28 cellular contexts compared by ENCODE assay signal in genomic region chr7:27220440-27220955, GRCh38. TPM values are rescaled to one million over a fixed set of nuclear protein-coding genes. Genes with fewer than 3 reads are reported as not detected.
DNase-seq lines count a peak whose midpoint lies in the region; ATAC-seq, FAIRE-seq and TF ChIP-seq lines count a peak whose summit lies in the region.
"Had no signal": no experiment of that assay in that cellular context is flagged by ENCODE, and none has a peak within 500 bp of the region (broad histone marks: within the 10 kb centered on the region; RNA-seq: fewer than 3 reads in every experiment).

No MANE protein-coding gene starts in this region.

- FAIRE-seq in H1 (lab: Jason Lieb, UNC) = no peak
- FAIRE-seq: keratinocyte had no signal

- intact Hi-C loops in cardiac septum (cut with DNase I) (no loop called here), Right ventricle myocardium superior (cut with DNase I) (no loop called here)

- H2BK120ac ChIP-seq in H1 (replicated peaks; ENCODE audit: low read depth, low read length) (no peak overlapping the region), mesendoderm (ENCODE audit: low read depth, low read length) (no peak overlapping the region)

- no peaks in the 10 kb centered on the region for H3K36me3 Mint-ChIP-seq in stimulated activated memory B cell treated with anti-CD40 and anti-IgM and Interleukin-4, amounts not matched to agents 10 μg/mL and 1 μg/mL and 100 μg/mL, for 72 hours
- H3K36me3 Mint-ChIP-seq: CD8-positive, alpha-beta memory T cell had no signal

- no peak overlapping the region for H3K4me3 Mint-ChIP-seq in stimulated activated memory B cell treated with anti-CD40 and anti-IgM and Interleukin-4, amounts not matched to agents 10 μg/mL and 1 μg/mL and 100 μg/mL, for 72 hours
- H3K4me3 Mint-ChIP-seq: activated CD8-positive, alpha-beta T cell treated with anti-CD3 and anti-CD28 coated beads, Interleukin-2, amount 10 ng/mL, durations not matched to agents 7 days and 5 days had no signal

- 28% methylated on average over 32 of the region's 45 CpGs; no CpG with 5 or more reads in 1 of the 2 experiments for WGBS in H1 (ENCODE audit: extremely low coverage in 1 of 2, insufficient coverage in 1 of 2, insufficient read length in 1 of 2, insufficient replicate concordance in 2 of 2, low coverage in 1 of 2, low lambda C conversion rate in 2 of 2, missing lambda C conversion rate in 1 of 2), 2 experiments
- no CpG with 5 or more reads among the region's 45 CpGs for WGBS in mesendoderm (ENCODE audit: extremely low coverage, insufficient coverage, low lambda C conversion rate)

- H3K9me3 ChIP-seq in H1 (ENCODE audit: insufficient read depth in 2 of 2, low read depth in 1 of 2, low read length in 1 of 2) = no peaks in the 10 kb centered on the region
- H3K9me3 ChIP-seq: MG63, sigmoid colon had no signal

- H3K4ac ChIP-seq in H1 (replicated peaks; ENCODE audit: insufficient read length, low read depth, low read length) (no peak overlapping the region), mesendoderm (ENCODE audit: low read depth, low read length) (no peak overlapping the region)

- peaks cover 3% of the 10 kb centered on the region; the same call in 1 of the 2 replicates for H3K23me2 ChIP-seq in H1 (ENCODE audit: low read depth, low read length)

- peaks cover 5 to 11% (median 6%) of the 10 kb centered on the region in 4 experiments for H3K4me1 ChIP-seq in H1 (replicated peaks in 1 of 4; ENCODE audit: control insufficient read depth in 3 of 4, insufficient read depth in 4 of 4, low read length in 3 of 4)
- no peaks in the 10 kb centered on the region for H3K4me1 ChIP-seq in mesendoderm (ENCODE audit: control insufficient read depth, low read depth, low read length)
- H3K4me1 ChIP-seq: parathyroid adenoma had no signal

- no peak for TF ChIP-seq POLR2A in H1 (IDR thresholded peaks at IDR 0.05; ENCODE audit: control extremely low read depth in 1 of 2, low read depth in 2 of 2, low read length in 2 of 2)

- no peak overlapping the region for H2BK12ac ChIP-seq in H1 (ENCODE audit: low read depth, low read length)

- peaks cover 97% of the 10 kb centered on the region for H3K27me3 Mint-ChIP-seq in stimulated activated memory B cell treated with anti-CD40 and anti-IgM and Interleukin-4, amounts not matched to agents 10 μg/mL and 1 μg/mL and 100 μg/mL, for 72 hours

- no peak overlapping the region for H4K91ac ChIP-seq in H1 (replicated peaks; ENCODE audit: insufficient read length, low read length)

- CTCF ChIA-PET in H1 (lab: Charles Lee; ENCODE audit: partially characterized antibody) = interaction anchor here (1.0 to 2.2 kb wide), 2 partner anchors 10 to 34 kb away, joined by 3 to 9 read pairs; no protein-coding TSS in a partner anchor

- no peak for TF ChIP-seq RAD21 in H1 (IDR thresholded peaks at IDR 0.05 in 1 of 2, conservative IDR thresholded peaks at IDR 0.05 in 1 of 2; ENCODE audit: low read depth in 2 of 2, low read length in 2 of 2)

- no peak overlapping the region for H2AFZ ChIP-seq in H1 (ENCODE audit: low read length)
- H2AFZ ChIP-seq: hepatocyte, parathyroid adenoma had no signal

- H3K4me1 Mint-ChIP-seq in stimulated activated memory B cell treated with anti-CD40 and anti-IgM and Interleukin-4, amounts not matched to agents 10 μg/mL and 1 μg/mL and 100 μg/mL, for 72 hours = peaks cover 18% of the 10 kb centered on the region

- DNase-seq in cardiac septum (ENCODE audit: low spot score) = peak; percentile 46
- no peak for DNase-seq in Right ventricle myocardium superior
- no peak for DNase-seq in H1 (ENCODE audit: low read depth in 1 of 2, low spot score in 2 of 2)
- DNase-seq in mesendoderm = no peak
- no peak for DNase-seq in iPS-NIHi11 (ENCODE audit: low spot score)
- DNase-seq: 8988T; activated CD4-positive, CD25-positive, alpha-beta regulatory T cell; activated CD8-positive, alpha-beta T cell treated with anti-CD3 and anti-CD28 coated beads, Interleukin-2, amount 10 ng/mL, durations not matched to agents 7 days and 5 days; brain microvascular endothelial cell; CD8-positive, alpha-beta memory T cell; effector CD8-positive, alpha-beta T cell; foreskin melanocyte; KBM-7; MG63; NCI-H1417 treated with DMSO at 0.1 percent for 48 hours; NCI-H2081 treated with DMSO at 0.1 percent for 48 hours; NCI-H345; NCI-H82; sigmoid colon; stimulated activated CD4-positive, alpha-beta T cell treated with anti-CD3 and anti-CD28 coated beads, Interleukin-15, amount 100 ng/mL, for 24 hours; T1000 had no signal

- no peaks in the 10 kb centered on the region for H3K9me3 Mint-ChIP-seq in stimulated activated memory B cell treated with anti-CD40 and anti-IgM and Interleukin-4, amounts not matched to agents 10 μg/mL and 1 μg/mL and 100 μg/mL, for 72 hours
- H3K9me3 Mint-ChIP-seq: CD8-positive, alpha-beta memory T cell had no signal

- H4K8ac ChIP-seq in H1 (ENCODE audit: extremely low read depth, insufficient read depth, low read length) (no peak overlapping the region), mesendoderm (ENCODE audit: low read depth, low read length) (no peak overlapping the region)

- no peaks in the 10 kb centered on the region; a peak in 1 of 8 replicates for H3K36me3 ChIP-seq in H1 (ENCODE audit: control insufficient read depth in 2 of 4, insufficient read depth in 4 of 4, low read length in 3 of 4)
- H3K36me3 ChIP-seq in mesendoderm (ENCODE audit: control insufficient read depth, insufficient read depth, low read length) = no peaks in the 10 kb centered on the region
- H3K36me3 ChIP-seq: brain microvascular endothelial cell, MG63, sigmoid colon had no signal

- H3K18ac ChIP-seq in H1 (ENCODE audit: extremely low read depth, low read length) (no peak overlapping the region), mesendoderm (ENCODE audit: low read length) (no peak overlapping the region)

- no peak overlapping the region for H3K27ac Mint-ChIP-seq in stimulated activated memory B cell treated with anti-CD40 and anti-IgM and Interleukin-4, amounts not matched to agents 10 μg/mL and 1 μg/mL and 100 μg/mL, for 72 hours
- H3K27ac Mint-ChIP-seq: activated CD8-positive, alpha-beta T cell treated with anti-CD3 and anti-CD28 coated beads, Interleukin-2, amount 10 ng/mL, durations not matched to agents 7 days and 5 days had no signal

- H3K79me2 ChIP-seq in H1 (ENCODE audit: control insufficient read depth in 1 of 2, insufficient read depth in 2 of 2, low read length in 2 of 2) (no peaks in the 10 kb centered on the region), mesendoderm (ENCODE audit: control insufficient read depth, insufficient read depth, low read length) (no peaks in the 10 kb centered on the region)
- H3K79me2 ChIP-seq: hepatocyte, parathyroid adenoma had no signal

- H4K5ac ChIP-seq in H1 (ENCODE audit: insufficient read length, low read depth, low read length) (no peak overlapping the region), mesendoderm (ENCODE audit: low read length) (no peak overlapping the region)

- peaks cover 6% of the 10 kb centered on the region in 2 experiments for H4K20me1 ChIP-seq in H1 (replicated peaks in 1 of 2; ENCODE audit: control insufficient read depth in 1 of 2, insufficient read depth in 2 of 2, low read length in 2 of 2)

- POLR2A ChIA-PET in H1 (lab: Charles Lee; ENCODE audit: partially characterized antibody) = no interaction called here

- no peak for TF ChIP-seq CTCF in H1 (IDR thresholded peaks at IDR 0.05; ENCODE audit: control extremely low read depth in 1 of 3, insufficient read depth in 1 of 3, low read depth in 1 of 3, low read length in 3 of 3)

- no peak overlapping the region for H3K27ac ChIP-seq in H1 (ENCODE audit: low read depth, low read length)
- no peak overlapping the region for H3K27ac ChIP-seq in mesendoderm (ENCODE audit: low read depth, low read length)
- H3K27ac ChIP-seq: brain microvascular endothelial cell, hepatocyte, parathyroid adenoma, sigmoid colon had no signal

- H3K4me2 ChIP-seq in H1 (ENCODE audit: insufficient read depth in 1 of 2, low read depth in 2 of 2, low read length in 2 of 2) (peak overlapping the region; percentile 22 to 49; a peak in 3 of 4 replicates), mesendoderm (ENCODE audit: low read length) (no peak overlapping the region)
- H3K4me2 ChIP-seq: hepatocyte had no signal

- H3K79me1 ChIP-seq in H1 (ENCODE audit: low read depth, low read length) (no peaks in the 10 kb centered on the region), mesendoderm (ENCODE audit: low read length) (no peaks in the 10 kb centered on the region)

- H2AK5ac ChIP-seq in H1 (ENCODE audit: low read depth, low read length) = no peak overlapping the region
- H2AK5ac ChIP-seq in mesendoderm (ENCODE audit: low read length) = no peak overlapping the region

- no peak overlapping the region for H2BK15ac ChIP-seq in H1 (ENCODE audit: low read length)
- no peak overlapping the region for H2BK15ac ChIP-seq in mesendoderm (replicated peaks; ENCODE audit: low read depth)

- H3K4me3 ChIP-seq in H1 (ENCODE audit: extremely low read depth in 1 of 4, insufficient read depth in 2 of 4, low read depth in 3 of 4, low read length in 4 of 4) (peak overlapping the region in 1 of 4 experiments; percentile 44; a peak in 3 of 8 replicates), mesendoderm (ENCODE audit: low read length) (no peak overlapping the region)
- H3K4me3 ChIP-seq: hepatocyte, MG63, sigmoid colon had no signal

- H3K14ac ChIP-seq in H1 (ENCODE audit: insufficient read length) = no peak overlapping the region

- TF ChIP-seq EP300 in H1 (IDR thresholded peaks at IDR 0.05; ENCODE audit: borderline replicate concordance in 1 of 2, low read depth in 2 of 2, low read length in 2 of 2) = no peak

- H2BK5ac ChIP-seq in H1 (ENCODE audit: low read depth, low read length) (no peak overlapping the region), mesendoderm (ENCODE audit: low read length) (no peak overlapping the region)

- no peak overlapping the region for H2BK20ac ChIP-seq in H1 (ENCODE audit: low read length)

- H3K27me3 ChIP-seq in H1 (replicated peaks in 1 of 4; ENCODE audit: control insufficient read depth in 3 of 4, extremely low read depth in 1 of 4, insufficient read depth in 3 of 4, low read length in 3 of 4) (peaks cover 64 to 96% (median 88%) of the 10 kb centered on the region in 4 experiments), mesendoderm (ENCODE audit: insufficient read depth, low read length, poor library complexity) (peaks cover 35% of the 10 kb centered on the region)

- ATAC-seq in Right ventricle myocardium superior (ENCODE audit: poor library complexity) (no peak), GM19455 (IDR thresholded peaks at IDR 0.05; ENCODE audit: unreplicated experiment) (no peak), HG02623 (IDR thresholded peaks at IDR 0.05; ENCODE audit: unreplicated experiment) (no peak)
- peak; percentile 39 for ATAC-seq in stimulated activated memory B cell treated with anti-CD40 and anti-IgM and Interleukin-4, amounts not matched to agents 10 μg/mL and 1 μg/mL and 100 μg/mL, for 72 hours
- ATAC-seq: activated CD8-positive, alpha-beta T cell treated with anti-CD3 and anti-CD28 coated beads, Interleukin-2, amount 10 ng/mL, durations not matched to agents 7 days and 5 days; esophagus mucosa had no signal

- H3K23ac ChIP-seq in H1 (ENCODE audit: insufficient read length) (no peak overlapping the region), mesendoderm (ENCODE audit: low read length) (no peak overlapping the region)

- H3K56ac ChIP-seq in H1 (replicated peaks; ENCODE audit: insufficient read length, low read depth, low read length) (no peak overlapping the region), mesendoderm (ENCODE audit: low read length) (peak overlapping the region; percentile 44)

- H3K9ac ChIP-seq in H1 (replicated peaks in 1 of 4; ENCODE audit: extremely low read depth in 1 of 4, low read depth in 3 of 4, low read length in 3 of 4) (no peak overlapping the region), mesendoderm (ENCODE audit: low read length) (no peak overlapping the region)
- H3K9ac ChIP-seq: parathyroid adenoma had no signal

RNA-seq across cellular contexts. Expression of gene HOXA13, which starts 20.6 kb away (rescaled TPM):
- total RNA-seq in cardiac septum (not detected), Right ventricle myocardium superior (not detected)
- total RNA-seq in H1 (2021; fragmentation: NEBNext Ultra II Directional; extraction: Animal tissue kit (Norgen Biotek cat#: 25700)) = not detected in 2 replicates
- polyA plus RNA-seq in H1 (2011; rRNA removed) = not detected in 2 replicates
- polyA plus RNA-seq in H1 (2011; cell fraction: cytosol; rRNA removed) = not detected
- not detected for polyA plus RNA-seq in H1 (2011; cell fraction: nucleus; rRNA removed)
- 0.07 TPM in 1 of 4 replicates, not detected in the others for polyA plus RNA-seq in H1 (2012, experiment 1 of 2)
- not detected for polyA plus RNA-seq in H1 (2012, experiment 2 of 2)
- not detected for polyA plus RNA-seq in H1 (2013, experiment 1 of 2)
- not detected for polyA plus RNA-seq in H1 (2013, experiment 2 of 2)
- not detected in 2 replicates for polyA minus RNA-seq in H1 (2011; rRNA and poly(A)+ RNA removed)
- polyA minus RNA-seq in H1 (2011; cell fraction: cytosol; rRNA and poly(A)+ RNA removed) = not detected
- polyA minus RNA-seq in H1 (2011; cell fraction: nucleus; rRNA and poly(A)+ RNA removed) = not detected
- 0.04 TPM for polyA plus RNA-seq in mesendoderm (2013, experiment 1 of 2)
- 0.06 TPM for polyA plus RNA-seq in mesendoderm (2013, experiment 2 of 2)
- total RNA-seq: activated CD8-positive, alpha-beta T cell treated with anti-CD3 and anti-CD28 coated beads, Interleukin-2, amount 10 ng/mL, durations not matched to agents 7 days and 5 days; CD8-positive, alpha-beta memory T cell; esophagus mucosa had no signal
- polyA plus RNA-seq: CD8-positive, alpha-beta memory T cell; keratinocyte had no signal

RNA-seq across cellular contexts. Expression of gene EVX1, which starts 22.1 kb away (rescaled TPM):
- not detected for total RNA-seq in cardiac septum
- total RNA-seq in Right ventricle myocardium superior = not detected
- not detected in 2 replicates for total RNA-seq in H1 (2021; fragmentation: NEBNext Ultra II Directional; extraction: Animal tissue kit (Norgen Biotek cat#: 25700))
- polyA plus RNA-seq in H1 (2011; rRNA removed) = 0.02 TPM in 1 of 2 replicates, not detected in the other
- polyA plus RNA-seq in H1 (2011; cell fraction: cytosol; rRNA removed) = not detected
- not detected for polyA plus RNA-seq in H1 (2011; cell fraction: nucleus; rRNA removed)
- 0.13 TPM in 1 of 4 replicates, not detected in the others for polyA plus RNA-seq in H1 (2012, experiment 1 of 2)
- polyA plus RNA-seq in H1 (2012, experiment 2 of 2) = 0.07 TPM
- not detected for polyA plus RNA-seq in H1 (2013, experiment 1 of 2)
- not detected for polyA plus RNA-seq in H1 (2013, experiment 2 of 2)
- not detected in 2 replicates for polyA minus RNA-seq in H1 (2011; rRNA and poly(A)+ RNA removed)
- not detected for polyA minus RNA-seq in H1 (2011; cell fraction: cytosol; rRNA and poly(A)+ RNA removed)
- polyA minus RNA-seq in H1 (2011; cell fraction: nucleus; rRNA and poly(A)+ RNA removed) = not detected
- 32.8 TPM for polyA plus RNA-seq in mesendoderm (2013, experiment 1 of 2)
- 29.6 TPM for polyA plus RNA-seq in mesendoderm (2013, experiment 2 of 2)
- total RNA-seq: activated CD8-positive, alpha-beta T cell treated with anti-CD3 and anti-CD28 coated beads, Interleukin-2, amount 10 ng/mL, durations not matched to agents 7 days and 5 days; CD8-positive, alpha-beta memory T cell; esophagus mucosa; sigmoid colon had no signal
- polyA plus RNA-seq: CD8-positive, alpha-beta memory T cell; keratinocyte had no signal

RNA-seq across cellular contexts. Expression of gene HOXA11, which starts 35.5 kb away (rescaled TPM):
- total RNA-seq in cardiac septum (not detected), Right ventricle myocardium superior (not detected)
- not detected in 2 replicates for total RNA-seq in H1 (2021; fragmentation: NEBNext Ultra II Directional; extraction: Animal tissue kit (Norgen Biotek cat#: 25700))
- not detected in 2 replicates for polyA plus RNA-seq in H1 (2011; rRNA removed)
- polyA plus RNA-seq in H1 (2011; cell fraction: cytosol; rRNA removed) = not detected
- not detected for polyA plus RNA-seq in H1 (2011; cell fraction: nucleus; rRNA removed)
- polyA plus RNA-seq in H1 (2012, experiment 1 of 2) = not detected in 4 replicates
- not detected for polyA plus RNA-seq in H1 (2012, experiment 2 of 2)
- polyA plus RNA-seq in H1 (2013, experiment 1 of 2) = not detected
- not detected for polyA plus RNA-seq in H1 (2013, experiment 2 of 2)
- not detected in 2 replicates for polyA minus RNA-seq in H1 (2011; rRNA and poly(A)+ RNA removed)
- not detected for polyA minus RNA-seq in H1 (2011; cell fraction: cytosol; rRNA and poly(A)+ RNA removed)
- polyA minus RNA-seq in H1 (2011; cell fraction: nucleus; rRNA and poly(A)+ RNA removed) = not detected
- polyA plus RNA-seq in mesendoderm (2013, experiment 1 of 2) = not detected
- not detected for polyA plus RNA-seq in mesendoderm (2013, experiment 2 of 2)
- total RNA-seq: activated CD8-positive, alpha-beta T cell treated with anti-CD3 and anti-CD28 coated beads, Interleukin-2, amount 10 ng/mL, durations not matched to agents 7 days and 5 days; CD8-positive, alpha-beta memory T cell; esophagus mucosa had no signal
- polyA plus RNA-seq: CD8-positive, alpha-beta memory T cell had no signal

RNA-seq across cellular contexts. Expression of gene HOXA10, which starts 46.4 kb away (rescaled TPM):
- total RNA-seq in cardiac septum = not detected
- total RNA-seq in Right ventricle myocardium superior = not detected
- total RNA-seq in H1 (2021; fragmentation: NEBNext Ultra II Directional; extraction: Animal tissue kit (Norgen Biotek cat#: 25700)) = not detected in 2 replicates
- polyA plus RNA-seq in H1 (2011; rRNA removed) = not detected in 2 replicates
- polyA plus RNA-seq in H1 (2011; cell fraction: cytosol; rRNA removed) = not detected
- polyA plus RNA-seq in H1 (2011; cell fraction: nucleus; rRNA removed) = not detected
- polyA plus RNA-seq in H1 (2012, experiment 1 of 2) = not detected in 4 replicates
- polyA plus RNA-seq in H1 (2012, experiment 2 of 2) = not detected
- not detected for polyA plus RNA-seq in H1 (2013, experiment 1 of 2)
- polyA plus RNA-seq in H1 (2013, experiment 2 of 2) = not detected
- not detected in 2 replicates for polyA minus RNA-seq in H1 (2011; rRNA and poly(A)+ RNA removed)
- not detected for polyA minus RNA-seq in H1 (2011; cell fraction: cytosol; rRNA and poly(A)+ RNA removed)
- polyA minus RNA-seq in H1 (2011; cell fraction: nucleus; rRNA and poly(A)+ RNA removed) = not detected
- polyA plus RNA-seq in mesendoderm (2013, experiment 1 of 2) = not detected
- not detected for polyA plus RNA-seq in mesendoderm (2013, experiment 2 of 2)
- total RNA-seq: activated CD8-positive, alpha-beta T cell treated with anti-CD3 and anti-CD28 coated beads, Interleukin-2, amount 10 ng/mL, durations not matched to agents 7 days and 5 days; CD8-positive, alpha-beta memory T cell had no signal

RNA-seq across cellular contexts. Expression of gene HOXA9, which starts 55.2 kb away (rescaled TPM):
- total RNA-seq in cardiac septum (not detected), Right ventricle myocardium superior (not detected)
- not detected in 2 replicates for total RNA-seq in H1 (2021; fragmentation: NEBNext Ultra II Directional; extraction: Animal tissue kit (Norgen Biotek cat#: 25700))
- polyA plus RNA-seq in H1 (2011; rRNA removed) = not detected in 2 replicates
- not detected for polyA plus RNA-seq in H1 (2011; cell fraction: cytosol; rRNA removed)
- not detected for polyA plus RNA-seq in H1 (2011; cell fraction: nucleus; rRNA removed)
- not detected in 4 replicates for polyA plus RNA-seq in H1 (2012, experiment 1 of 2)
- polyA plus RNA-seq in H1 (2012, experiment 2 of 2) = not detected
- not detected for polyA plus RNA-seq in H1 (2013, experiment 1 of 2)
- not detected for polyA plus RNA-seq in H1 (2013, experiment 2 of 2)
- polyA minus RNA-seq in H1 (2011; rRNA and poly(A)+ RNA removed) = not detected in 2 replicates
- not detected for polyA minus RNA-seq in H1 (2011; cell fraction: cytosol; rRNA and poly(A)+ RNA removed)
- polyA minus RNA-seq in H1 (2011; cell fraction: nucleus; rRNA and poly(A)+ RNA removed) = not detected
- polyA plus RNA-seq in mesendoderm (2013, experiment 1 of 2) = not detected
- polyA plus RNA-seq in mesendoderm (2013, experiment 2 of 2) = not detected
- total RNA-seq: activated CD8-positive, alpha-beta T cell treated with anti-CD3 and anti-CD28 coated beads, Interleukin-2, amount 10 ng/mL, durations not matched to agents 7 days and 5 days; CD8-positive, alpha-beta memory T cell had no signal
- polyA plus RNA-seq: CD8-positive, alpha-beta memory T cell had no signal
